Comparison of ENCODE assay signal across 1 cellular context in genomic region chr22:20083157-20083890, GRCh38.
TF ChIP-seq lines count a peak whose summit lies in the region.

No MANE protein-coding gene starts in this region.

TF ChIP-seq in WTC11, 78 proteins besides CTCF, POLR2A, EP300 and RAD21 (continued from another document):
- TF ChIP-seq ZNF532 (CRISPR knock-in tag; IDR thresholded peaks at IDR 0.05; ENCODE audit: borderline replicate concordance) (no peak), ZMAT4 (CRISPR knock-in tag; IDR thresholded peaks at IDR 0.05) (no peak), ZNF138 (CRISPR knock-in tag; conservative IDR thresholded peaks at IDR 0.05) (no peak), ZNF219 (CRISPR knock-in tag; IDR thresholded peaks at IDR 0.05; ENCODE audit: borderline replicate concordance) (no peak)
